1 cellular context compared by ENCODE assay signal in genomic region chr2:230658877-230659652, GRCh38.
TF ChIP-seq lines count a peak whose summit lies in the region.

No MANE protein-coding gene starts in this region.

TF ChIP-seq in K562, 482 proteins besides CTCF, POLR2A, EP300 and RAD21 (continued from another document):
- 0 out of 2 replicates have a peak, but pooled peaks have one; percentile 56 for TF ChIP-seq CBFB (CRISPR knock-in tag; IDR thresholded peaks at IDR 0.05)
- TF ChIP-seq ZNF431 (CRISPR knock-in tag; IDR thresholded peaks at IDR 0.05): no peak
- TF ChIP-seq CBX2 (IDR thresholded peaks at IDR 0.05; ENCODE audit: insufficient read depth, low read length, poor library complexity, severe bottlenecking): no peak
- TF ChIP-seq NR2C1 (IDR thresholded peaks at IDR 0.05): no peak
- TF ChIP-seq NR2C1 (tag; IDR thresholded peaks at IDR 0.05): no peak
- no peak for TF ChIP-seq CSDE1 (IDR thresholded peaks at IDR 0.05)
- no peak for TF ChIP-seq ILF3 (IDR thresholded peaks at IDR 0.05; ENCODE audit: borderline replicate concordance)
- TF ChIP-seq, protein P1, sequence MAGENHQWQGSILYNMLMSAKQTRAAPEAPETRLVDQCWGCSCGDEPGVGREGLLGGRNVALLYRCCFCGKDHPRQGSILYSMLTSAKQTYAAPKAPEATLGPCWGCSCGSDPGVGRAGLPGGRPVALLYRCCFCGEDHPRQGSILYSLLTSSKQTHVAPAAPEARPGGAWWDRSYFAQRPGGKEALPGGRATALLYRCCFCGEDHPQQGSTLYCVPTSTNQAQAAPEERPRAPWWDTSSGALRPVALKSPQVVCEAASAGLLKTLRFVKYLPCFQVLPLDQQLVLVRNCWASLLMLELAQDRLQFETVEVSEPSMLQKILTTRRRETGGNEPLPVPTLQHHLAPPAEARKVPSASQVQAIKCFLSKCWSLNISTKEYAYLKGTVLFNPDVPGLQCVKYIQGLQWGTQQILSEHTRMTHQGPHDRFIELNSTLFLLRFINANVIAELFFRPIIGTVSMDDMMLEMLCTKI (IDR thresholded peaks at IDR 0.05; ENCODE audit: partially characterized antibody): no peak
- TF ChIP-seq SREBF2 (CRISPR knock-in tag; IDR thresholded peaks at IDR 0.05): no peak
- TF ChIP-seq ZBTB1 (CRISPR knock-in tag; IDR thresholded peaks at IDR 0.05; ENCODE audit: borderline replicate concordance, low read depth): no peak
- TF ChIP-seq CUX1 (CRISPR knock-in tag; IDR thresholded peaks at IDR 0.05): 0 out of 2 replicates have a peak, but pooled peaks have one; percentile 11
- 0 out of 2 replicates have a peak, but pooled peaks have one; percentile 20 for TF ChIP-seq KLF10 (CRISPR knock-in tag; IDR thresholded peaks at IDR 0.05)
- TF ChIP-seq ZNF263 (CRISPR knock-in tag; IDR thresholded peaks at IDR 0.05; ENCODE audit: borderline replicate concordance): peak; percentile 99
- peak; percentile 75; the same call in 1 of the 2 replicates for TF ChIP-seq ZBTB43 (CRISPR knock-in tag; IDR thresholded peaks at IDR 0.05)
- peak; percentile 73; the same call in 1 of the 2 replicates for TF ChIP-seq SMARCC2 (IDR thresholded peaks at IDR 0.05; ENCODE audit: low read depth)
- TF ChIP-seq IFI16 (CRISPR knock-in tag; IDR thresholded peaks at IDR 0.05): no peak
- TF ChIP-seq ATF3 (IDR thresholded peaks at IDR 0.05): no peak; the same call in 1 of the 2 replicates
- no peak for TF ChIP-seq ATF3 (CRISPR knock-in tag; conservative IDR thresholded peaks at IDR 0.05)
- TF ChIP-seq, protein P2, sequence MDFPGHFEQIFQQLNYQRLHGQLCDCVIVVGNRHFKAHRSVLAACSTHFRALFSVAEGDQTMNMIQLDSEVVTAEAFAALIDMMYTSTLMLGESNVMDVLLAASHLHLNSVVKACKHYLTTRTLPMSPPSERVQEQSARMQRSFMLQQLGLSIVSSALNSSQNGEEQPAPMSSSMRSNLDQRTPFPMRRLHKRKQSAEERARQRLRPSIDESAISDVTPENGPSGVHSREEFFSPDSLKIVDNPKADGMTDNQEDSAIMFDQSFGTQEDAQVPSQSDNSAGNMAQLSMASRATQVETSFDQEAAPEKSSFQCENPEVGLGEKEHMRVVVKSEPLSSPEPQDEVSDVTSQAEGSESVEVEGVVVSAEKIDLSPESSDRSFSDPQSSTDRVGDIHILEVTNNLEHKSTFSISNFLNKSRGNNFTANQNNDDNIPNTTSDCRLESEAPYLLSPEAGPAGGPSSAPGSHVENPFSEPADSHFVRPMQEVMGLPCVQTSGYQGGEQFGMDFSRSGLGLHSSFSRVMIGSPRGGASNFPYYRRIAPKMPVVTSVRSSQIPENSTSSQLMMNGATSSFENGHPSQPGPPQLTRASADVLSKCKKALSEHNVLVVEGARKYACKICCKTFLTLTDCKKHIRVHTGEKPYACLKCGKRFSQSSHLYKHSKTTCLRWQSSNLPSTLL (IDR thresholded peaks at IDR 0.05): no peak
- TF ChIP-seq ZBED1 (IDR thresholded peaks at IDR 0.05): peak; percentile 31; the same call in 1 of the 2 replicates
- TF ChIP-seq ATF1 (CRISPR knock-in tag; IDR thresholded peaks at IDR 0.05): no peak
- peak; percentile 26; the same call in 1 of the 2 replicates for TF ChIP-seq ATF1 (tag; IDR thresholded peaks at IDR 0.05)
